8 cellular contexts compared by ENCODE assay signal in genomic region chr3:40317061-40317676, GRCh38. TPM values are rescaled to one million over a fixed set of nuclear protein-coding genes. Genes with fewer than 3 reads are reported as not detected.
DNase-seq lines count a peak whose midpoint lies in the region; ATAC-seq and TF ChIP-seq lines count a peak whose summit lies in the region.

No MANE protein-coding gene starts in this region.

- TF ChIP-seq CTCF in GM12801 (IDR thresholded peaks at IDR 0.05; ENCODE audit: extremely low read depth, insufficient read length), result peak; percentile 17

- no peak overlapping the region for H3K27ac Mint-ChIP-seq in effector memory CD8-positive, alpha-beta T cell

- no peaks in the 10 kb centered on the region for H3K9me3 Mint-ChIP-seq in effector memory CD8-positive, alpha-beta T cell

- peak; percentile 86 for ATAC-seq in HG02678 (IDR thresholded peaks at IDR 0.05; ENCODE audit: unreplicated experiment)
- peak; percentile 95 for ATAC-seq in effector memory CD8-positive, alpha-beta T cell (replicated peaks)

- no peak overlapping the region for H3K4me3 Mint-ChIP-seq in effector memory CD8-positive, alpha-beta T cell

- H3K27me3 Mint-ChIP-seq in effector memory CD8-positive, alpha-beta T cell, result no peaks in the 10 kb centered on the region

- peaks cover 13% of the 10 kb centered on the region for H3K36me3 Mint-ChIP-seq in effector memory CD8-positive, alpha-beta T cell (ENCODE audit: insufficient read depth)

- no peaks in the 10 kb centered on the region for H3K4me1 Mint-ChIP-seq in effector memory CD8-positive, alpha-beta T cell (ENCODE audit: low read depth in 2 of 2)

- DNase-seq in AG08396 (ENCODE audit: low spot score) (peak; percentile 36), NCI-H2081 (lab: John Stamatoyannopoulos, UW) (peak; percentile 56 to 58), T-helper 9 cell (peak; percentile 10), mucosa of gallbladder (ENCODE audit: low spot score) (peak; percentile 54), ecto neural progenitor cell (ENCODE audit: low spot score) (no peak)
- peak; percentile 44 to 50 (median 46) for DNase-seq in effector memory CD8-positive, alpha-beta T cell

RNA-seq across cellular contexts. Expression of gene EIF1B, which starts 7.7 kb away (rescaled TPM):
- 40.9 TPM for total RNA-seq in mucosa of gallbladder
